ENCODE assay signal across 1 cellular context in the genomic region with DNA sequence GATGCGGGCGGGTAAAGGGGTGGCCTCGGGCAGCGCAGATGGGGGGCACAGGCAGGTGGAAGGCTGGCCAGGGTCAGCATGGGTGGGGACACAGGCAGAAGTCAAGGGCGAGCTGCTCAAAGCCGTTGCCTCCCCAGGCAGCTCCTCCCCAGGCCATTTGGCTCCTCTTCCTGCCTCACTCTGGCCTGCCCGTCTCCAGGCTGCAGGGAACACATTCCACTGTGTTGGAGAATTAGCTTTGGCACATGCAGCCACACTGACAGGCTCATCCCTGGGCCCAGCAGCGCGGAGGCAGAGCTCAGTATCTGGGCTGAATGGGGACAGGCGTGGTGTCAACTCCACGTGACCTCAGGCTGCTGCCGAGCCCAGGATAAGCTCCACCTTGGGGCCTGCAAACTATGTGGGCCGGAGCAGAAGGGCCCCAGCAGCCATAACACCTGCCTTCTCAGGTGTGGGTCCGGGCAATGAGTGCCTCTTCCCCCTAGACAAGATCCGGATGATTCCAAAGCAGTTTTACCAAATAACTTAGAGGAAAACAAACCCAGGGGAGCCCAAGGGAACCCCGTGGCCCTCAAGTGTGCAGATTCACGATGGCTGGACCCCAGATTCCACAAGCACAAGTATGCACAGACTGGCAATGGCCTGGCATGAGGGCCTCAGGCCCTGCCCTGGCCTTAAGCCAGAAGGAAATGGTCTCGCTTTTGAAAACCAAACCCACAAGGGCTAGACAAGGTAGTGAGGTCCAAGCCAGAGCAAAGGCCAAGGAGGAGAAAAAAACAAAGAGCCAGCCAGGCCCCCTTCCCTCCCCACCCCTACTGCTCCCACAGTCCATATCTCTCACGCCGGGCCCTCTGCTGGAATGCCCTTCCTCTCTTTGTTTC.
A peak's percentile ranks its signal among the peaks of the same experiment; 100 is the strongest.
TF ChIP-seq lines count a peak whose summit lies in the region.

No MANE protein-coding gene starts in this region.

TF ChIP-seq in K562, 482 proteins besides CTCF, POLR2A, EP300 and RAD21 (continued from another document):
- TF ChIP-seq RAD51 (IDR thresholded peaks at IDR 0.05; ENCODE audit: borderline replicate concordance, low read depth) = peak; percentile 86
- TF ChIP-seq ZNF197 (CRISPR knock-in tag; IDR thresholded peaks at IDR 0.05; ENCODE audit: low read depth) = peak; percentile 52; the same call in 1 of the 2 replicates
- no peak for TF ChIP-seq ZNF143 (CRISPR knock-in tag; IDR thresholded peaks at IDR 0.05)
- TF ChIP-seq GABPB2 (CRISPR knock-in tag; conservative IDR thresholded peaks at IDR 0.05) = no peak
- peak; percentile 44; the same call in 1 of the 2 replicates for TF ChIP-seq MYC (IDR thresholded peaks at IDR 0.05; ENCODE audit: low read depth, low read length)
- TF ChIP-seq MYC (CRISPR knock-in tag; IDR thresholded peaks at IDR 0.05; ENCODE audit: borderline replicate concordance, low read depth) = peak; percentile 38; the same call in 1 of the 2 replicates
- TF ChIP-seq, protein P1, sequence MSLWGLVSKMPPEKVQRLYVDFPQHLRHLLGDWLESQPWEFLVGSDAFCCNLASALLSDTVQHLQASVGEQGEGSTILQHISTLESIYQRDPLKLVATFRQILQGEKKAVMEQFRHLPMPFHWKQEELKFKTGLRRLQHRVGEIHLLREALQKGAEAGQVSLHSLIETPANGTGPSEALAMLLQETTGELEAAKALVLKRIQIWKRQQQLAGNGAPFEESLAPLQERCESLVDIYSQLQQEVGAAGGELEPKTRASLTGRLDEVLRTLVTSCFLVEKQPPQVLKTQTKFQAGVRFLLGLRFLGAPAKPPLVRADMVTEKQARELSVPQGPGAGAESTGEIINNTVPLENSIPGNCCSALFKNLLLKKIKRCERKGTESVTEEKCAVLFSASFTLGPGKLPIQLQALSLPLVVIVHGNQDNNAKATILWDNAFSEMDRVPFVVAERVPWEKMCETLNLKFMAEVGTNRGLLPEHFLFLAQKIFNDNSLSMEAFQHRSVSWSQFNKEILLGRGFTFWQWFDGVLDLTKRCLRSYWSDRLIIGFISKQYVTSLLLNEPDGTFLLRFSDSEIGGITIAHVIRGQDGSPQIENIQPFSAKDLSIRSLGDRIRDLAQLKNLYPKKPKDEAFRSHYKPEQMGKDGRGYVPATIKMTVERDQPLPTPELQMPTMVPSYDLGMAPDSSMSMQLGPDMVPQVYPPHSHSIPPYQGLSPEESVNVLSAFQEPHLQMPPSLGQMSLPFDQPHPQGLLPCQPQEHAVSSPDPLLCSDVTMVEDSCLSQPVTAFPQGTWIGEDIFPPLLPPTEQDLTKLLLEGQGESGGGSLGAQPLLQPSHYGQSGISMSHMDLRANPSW (CRISPR knock-in tag; IDR thresholded peaks at IDR 0.05) = no peak
- TF ChIP-seq PPARD (CRISPR knock-in tag; IDR thresholded peaks at IDR 0.05) = no peak
- peak; percentile 22; the same call in 1 of the 2 replicates for TF ChIP-seq ZBTB7A (IDR thresholded peaks at IDR 0.05; ENCODE audit: borderline replicate concordance, control insufficient read depth, low read depth, low read length)
- TF ChIP-seq ADNP (tag; IDR thresholded peaks at IDR 0.05) = no peak
- peak; percentile 77 for TF ChIP-seq ZFX (CRISPR knock-in tag; IDR thresholded peaks at IDR 0.05)
- peak; percentile 72 for TF ChIP-seq CXXC5 (CRISPR knock-in tag; IDR thresholded peaks at IDR 0.05)
- peak; percentile 51; the same call in 1 of the 2 replicates for TF ChIP-seq SMAD4 (CRISPR knock-in tag; conservative IDR thresholded peaks at IDR 0.05)
- TF ChIP-seq ZC3H4 (CRISPR knock-in tag; IDR thresholded peaks at IDR 0.05; ENCODE audit: borderline replicate concordance) = no peak; the same call in 1 of the 2 replicates
- TF ChIP-seq FOXM1 (IDR thresholded peaks at IDR 0.05; ENCODE audit: low read depth) = no peak
- no peak for TF ChIP-seq FOXM1 (CRISPR knock-in tag; IDR thresholded peaks at IDR 0.05; ENCODE audit: low read depth)
- TF ChIP-seq NUFIP1 (IDR thresholded peaks at IDR 0.05; ENCODE audit: partially characterized antibody) = no peak
- TF ChIP-seq, protein P2, sequence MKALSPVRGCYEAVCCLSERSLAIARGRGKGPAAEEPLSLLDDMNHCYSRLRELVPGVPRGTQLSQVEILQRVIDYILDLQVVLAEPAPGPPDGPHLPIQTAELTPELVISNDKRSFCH (CRISPR knock-in tag; IDR thresholded peaks at IDR 0.05) = no peak
- TF ChIP-seq, protein P2 (tag; IDR thresholded peaks at IDR 0.05) = no peak; the same call in 1 of the 2 replicates
- peak; percentile 97 for TF ChIP-seq USF1 (CRISPR knock-in tag; IDR thresholded peaks at IDR 0.05)
- TF ChIP-seq, protein P3, sequence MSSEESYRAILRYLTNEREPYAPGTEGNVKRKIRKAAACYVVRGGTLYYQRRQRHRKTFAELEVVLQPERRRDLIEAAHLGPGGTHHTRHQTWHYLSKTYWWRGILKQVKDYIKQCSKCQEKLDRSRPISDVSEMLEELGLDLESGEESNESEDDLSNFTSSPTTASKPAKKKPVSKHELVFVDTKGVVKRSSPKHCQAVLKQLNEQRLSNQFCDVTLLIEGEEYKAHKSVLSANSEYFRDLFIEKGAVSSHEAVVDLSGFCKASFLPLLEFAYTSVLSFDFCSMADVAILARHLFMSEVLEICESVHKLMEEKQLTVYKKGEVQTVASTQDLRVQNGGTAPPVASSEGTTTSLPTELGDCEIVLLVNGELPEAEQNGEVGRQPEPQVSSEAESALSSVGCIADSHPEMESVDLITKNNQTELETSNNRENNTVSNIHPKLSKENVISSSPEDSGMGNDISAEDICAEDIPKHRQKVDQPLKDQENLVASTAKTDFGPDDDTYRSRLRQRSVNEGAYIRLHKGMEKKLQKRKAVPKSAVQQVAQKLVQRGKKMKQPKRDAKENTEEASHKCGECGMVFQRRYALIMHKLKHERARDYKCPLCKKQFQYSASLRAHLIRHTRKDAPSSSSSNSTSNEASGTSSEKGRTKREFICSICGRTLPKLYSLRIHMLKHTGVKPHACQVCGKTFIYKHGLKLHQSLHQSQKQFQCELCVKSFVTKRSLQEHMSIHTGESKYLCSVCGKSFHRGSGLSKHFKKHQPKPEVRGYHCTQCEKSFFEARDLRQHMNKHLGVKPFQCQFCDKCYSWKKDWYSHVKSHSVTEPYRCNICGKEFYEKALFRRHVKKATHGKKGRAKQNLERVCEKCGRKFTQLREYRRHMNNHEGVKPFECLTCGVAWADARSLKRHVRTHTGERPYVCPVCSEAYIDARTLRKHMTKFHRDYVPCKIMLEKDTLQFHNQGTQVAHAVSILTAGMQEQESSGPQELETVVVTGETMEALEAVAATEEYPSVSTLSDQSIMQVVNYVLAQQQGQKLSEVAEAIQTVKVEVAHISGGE (CRISPR knock-in tag; IDR thresholded peaks at IDR 0.05) = peak in 1 of 3 experiments; percentile 25; a peak in 1 of 6 replicates
- no peak for TF ChIP-seq ZBTB40 (IDR thresholded peaks at IDR 0.05)
- no peak for TF ChIP-seq ZBTB40 (CRISPR knock-in tag; IDR thresholded peaks at IDR 0.05)
